Comparison of ENCODE assay signal across 8 cellular contexts in genomic region chrX:30713061-30713525, GRCh38. TPM values are rescaled to one million over a fixed set of nuclear protein-coding genes. Genes with fewer than 3 reads are reported as not detected.
A peak's percentile ranks its signal among the peaks of the same experiment; 100 is the strongest.
DNase-seq lines count a peak whose midpoint lies in the region; ATAC-seq and TF ChIP-seq lines count a peak whose summit lies in the region.

No MANE protein-coding gene starts in this region.

- H3K4me1 Mint-ChIP-seq in Calu3 (ENCODE audit: low read depth, unreplicated experiment), result no peaks in the 10 kb centered on the region

- H3K9me3 Mint-ChIP-seq in Calu3 (ENCODE audit: low read depth, unreplicated experiment), result no peaks in the 10 kb centered on the region

- H3K27me3 Mint-ChIP-seq in Calu3 (ENCODE audit: unreplicated experiment), result no peaks in the 10 kb centered on the region

- no peak overlapping the region for H3K4me3 ChIP-seq in fibroblast of the aortic adventitia (ENCODE audit: low read depth, low read length)

- H3K36me3 Mint-ChIP-seq in Calu3 (ENCODE audit: insufficient read depth, unreplicated experiment), result no peaks in the 10 kb centered on the region

- H3K27ac Mint-ChIP-seq in Calu3 (ENCODE audit: unreplicated experiment), result no peak overlapping the region

- TF ChIP-seq CTCF in Calu3 (IDR thresholded peaks at IDR 0.05; ENCODE audit: unreplicated experiment) (peak; percentile 42), fibroblast of the aortic adventitia (IDR thresholded peaks at IDR 0.05; ENCODE audit: insufficient read depth, low read length) (peak; percentile 73)

- intact Hi-C loops in Calu3 (cut with micrococcal nuclease; ENCODE audit: unreplicated experiment), result loop anchor here (1.0 to 2.0 kb wide), 2 partner anchors 78 to 142 kb away; no protein-coding TSS in a partner anchor

- ATAC-seq in GM19324 (IDR thresholded peaks at IDR 0.05; ENCODE audit: low FRiP score, unreplicated experiment) (peak; percentile 82), HG03175 (IDR thresholded peaks at IDR 0.05; ENCODE audit: unreplicated experiment) (peak; percentile 90)

- CTCF ChIA-PET in Calu3 (lab: Charles Lee), result no interaction called here

- no peak overlapping the region for H3K4me3 Mint-ChIP-seq in Calu3 (ENCODE audit: low read depth, unreplicated experiment)

- BruUV-seq in Calu3 (replicated peaks; lab: Mats Ljungman, UMichigan), result no TSS peak

- DNase-seq in Calu3, result peak; percentile 70
- DNase-seq in NCI-H82 (lab: John Stamatoyannopoulos, UW), result peak; percentile 70
- DNase-seq in activated T-cell treated with anti-CD3 and anti-CD28 coated beads for 1 hour (ENCODE audit: low read depth), result peak; percentile 20
- peak; percentile 78 for DNase-seq in fibroblast of the aortic adventitia (ENCODE audit: low read depth)
- peak; percentile 34 for DNase-seq in pons (ENCODE audit: low spot score)
- no peak for DNase-seq in NK-92 (lab: John Stamatoyannopoulos, UW; ENCODE audit: unreplicated experiment)

RNA-seq across cellular contexts. Expression of gene GK, which starts 59.9 kb away (rescaled TPM):
- 14.3 and 15.2 TPM in 2 replicates for total RNA-seq in Calu3 (2022)
- total RNA-seq in fibroblast of the aortic adventitia (ENCODE audit: low replicate concordance), result 8.6 and 17.7 TPM in 2 replicates
